9 cellular contexts compared by ENCODE assay signal in the genomic region with DNA sequence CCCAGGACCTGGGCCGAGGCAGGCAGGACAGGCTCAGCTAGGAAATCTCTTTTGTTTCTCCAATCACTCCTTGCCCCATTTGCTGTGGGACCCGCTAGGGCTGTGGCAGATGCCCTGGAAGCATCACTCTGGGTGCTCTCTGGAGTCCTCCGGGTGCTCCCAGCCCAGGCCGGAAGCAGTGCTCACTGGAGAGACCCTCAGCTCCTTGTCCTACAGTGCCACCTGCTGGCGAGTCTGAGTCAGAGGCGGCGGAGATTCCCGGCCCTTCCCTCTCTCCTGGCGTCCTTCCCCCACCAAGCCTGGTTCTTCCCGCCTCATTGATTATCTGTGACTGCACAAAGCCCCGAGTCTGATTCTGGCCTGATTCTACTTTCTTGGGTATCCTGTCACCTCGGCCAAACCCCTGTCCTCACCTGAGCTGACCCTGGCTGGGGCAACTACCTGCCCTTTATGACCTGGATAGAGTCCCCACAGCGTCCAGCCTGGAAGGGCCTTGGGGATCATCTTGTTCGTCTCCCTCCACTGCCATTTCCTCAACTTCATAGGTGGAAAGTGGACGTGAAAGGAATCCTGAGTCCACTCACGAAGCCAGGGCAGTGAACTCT. TPM values are rescaled to one million over a fixed set of nuclear protein-coding genes. Genes with fewer than 3 reads are reported as not detected.
DNase-seq lines count a peak whose midpoint lies in the region; ATAC-seq and TF ChIP-seq lines count a peak whose summit lies in the region.
"Had no signal": no experiment of that assay in that cellular context is flagged by ENCODE, and none has a peak within 500 bp of the region (broad histone marks: within the 10 kb centered on the region; RNA-seq: fewer than 3 reads in every experiment).

No MANE protein-coding gene starts in this region.

- peak; percentile 75 for TF ChIP-seq CTCF in AG09319 (IDR thresholded peaks at IDR 0.05; ENCODE audit: low read depth, low read length)
- peak; percentile 61 for TF ChIP-seq CTCF in GM13976 (IDR thresholded peaks at IDR 0.05; ENCODE audit: borderline replicate concordance, control extremely low read depth, extremely low read depth, insufficient read depth, missing control alignments)
- TF ChIP-seq CTCF in thyroid gland (IDR thresholded peaks at IDR 0.05): peak; percentile 41 to 90 (median 79)

- no peaks in the 10 kb centered on the region for H3K9me3 ChIP-seq in naive thymus-derived CD4-positive, alpha-beta T cell (ENCODE audit: control insufficient read depth in 2 of 3, low read length in 3 of 3)
- no peaks in the 10 kb centered on the region for H3K9me3 ChIP-seq in thyroid gland

- peaks cover 0 to 33% of the 10 kb centered on the region in 2 donors for H3K27me3 ChIP-seq in naive thymus-derived CD4-positive, alpha-beta T cell (ENCODE audit: control insufficient read depth in 2 of 2, insufficient read depth in 2 of 2, low read length in 2 of 2)
- peaks cover 16% of the 10 kb centered on the region for H3K27me3 ChIP-seq in thyroid gland

- peaks cover 0 to 9% (median 0%) of the 10 kb centered on the region in 5 donors for H3K36me3 Mint-ChIP-seq in naive thymus-derived CD4-positive, alpha-beta T cell

- H3K27me3 Mint-ChIP-seq in naive thymus-derived CD4-positive, alpha-beta T cell: peaks cover 52 to 69% (median 58%) of the 10 kb centered on the region in 5 donors

- H3K4me1 Mint-ChIP-seq in naive thymus-derived CD4-positive, alpha-beta T cell: peaks cover 0 to 2% (median 0%) of the 10 kb centered on the region in 7 donors

- in situ Hi-C loops in GM13976 (cut with MboI; ENCODE audit: low sequenced_read_pairs, unreplicated experiment): loop anchor here (10.0 kb wide), 1 partner anchor 160 kb away; the partner anchor contains the start of gene CFAP77

- no peak overlapping the region for H3K4me3 ChIP-seq in naive thymus-derived CD4-positive, alpha-beta T cell (ENCODE audit: low read length)
- no peak overlapping the region for H3K4me3 ChIP-seq in thyroid gland (replicated peaks in 1 of 3)

- no peak overlapping the region for H3K4me3 Mint-ChIP-seq in naive thymus-derived CD4-positive, alpha-beta T cell

- no peak overlapping the region for H3K27ac Mint-ChIP-seq in naive thymus-derived CD4-positive, alpha-beta T cell

- no peak overlapping the region for H3K27ac ChIP-seq in naive thymus-derived CD4-positive, alpha-beta T cell (ENCODE audit: low read depth, low read length)
- H3K27ac ChIP-seq in thyroid gland: no peak overlapping the region

- no peaks in the 10 kb centered on the region for H3K4me1 ChIP-seq in naive thymus-derived CD4-positive, alpha-beta T cell (ENCODE audit: control insufficient read depth in 2 of 2, insufficient read depth in 2 of 2, low read length in 2 of 2)
- no peaks in the 10 kb centered on the region for H3K4me1 ChIP-seq in thyroid gland

- intact Hi-C loops in naive thymus-derived CD4-positive, alpha-beta T cell (cut with micrococcal nuclease): loop anchor here in 1 of 2 donors (1.0 to 5.0 kb wide), 2 partner anchors 68 to 164 kb away; no protein-coding TSS in a partner anchor
- intact Hi-C loops in thyroid gland (cut with DNase I): loop anchor here (2.0 to 5.0 kb wide), 2 partner anchors 66 to 168 kb away; partner anchors contain the start of gene TTF1

- H3K9me3 Mint-ChIP-seq in naive thymus-derived CD4-positive, alpha-beta T cell: peaks cover 0 to 2% (median 0%) of the 10 kb centered on the region in 11 donors

- POLR2A ChIA-PET in naive thymus-derived CD4-positive, alpha-beta T cell (lab: Charles Lee): no interaction called here

- CTCF ChIA-PET in naive thymus-derived CD4-positive, alpha-beta T cell (lab: Charles Lee): no interaction called here

- DNase-seq in AG09319 (ENCODE audit: extremely low read depth, low read depth) (peak; percentile 24), GM13976 (ENCODE audit: low spot score) (peak; percentile 82), NCI-H2196 (lab: John Stamatoyannopoulos, UW; ENCODE audit: unreplicated experiment) (peak; percentile 85), epidermal melanocyte (ENCODE audit: insufficient read length, low spot score) (peak; percentile 89), thyroid gland (peak; percentile 76 to 80)
- DNase-seq in activated CD4-positive, alpha-beta T cell treated with anti-CD3 and anti-CD28 coated beads for 4 hours: peak; percentile 17 to 26
- peak in 2 of 9 donors; percentile 20 to 53 for DNase-seq in naive thymus-derived CD4-positive, alpha-beta T cell

- H3K36me3 ChIP-seq in naive thymus-derived CD4-positive, alpha-beta T cell (ENCODE audit: control insufficient read depth in 2 of 3, insufficient read depth in 3 of 3, low read length in 3 of 3): no peaks in the 10 kb centered on the region
- H3K36me3 ChIP-seq in thyroid gland: no peaks in the 10 kb centered on the region

- peak; percentile 48 for ATAC-seq in naive thymus-derived CD4-positive, alpha-beta T cell
- no peak for ATAC-seq in GM21367 (IDR thresholded peaks at IDR 0.05; ENCODE audit: unreplicated experiment)

- WGBS in thyroid gland, 2 donors: 10 to 14% methylated on average over 15 to 16 of the region's 16 CpGs

- no peak for TF ChIP-seq POLR2A in thyroid gland (IDR thresholded peaks at IDR 0.05)

RNA-seq across cellular contexts. Expression of gene BARHL1, which starts 7.3 kb away (rescaled TPM):
- total RNA-seq in naive thymus-derived CD4-positive, alpha-beta T cell: not detected
- not detected for polyA plus RNA-seq in naive thymus-derived CD4-positive, alpha-beta T cell
- total RNA-seq in thyroid gland: not detected
- total RNA-seq: lower leg skin had no signal
